In genomic region chr18:34028341-34028740, GRCh38 we compare ENCODE assay signal across 27 cellular contexts.
DNase-seq lines count a peak whose midpoint lies in the region; ATAC-seq, FAIRE-seq and TF ChIP-seq lines count a peak whose summit lies in the region.
"Had no signal": no experiment of that assay in that cellular context is flagged by ENCODE, and none has a peak within 500 bp of the region (broad histone marks: within the 10 kb centered on the region; RNA-seq: fewer than 3 reads in every experiment).

No MANE protein-coding gene starts in this region.

- H3K9me3 ChIP-seq in astrocyte (ENCODE audit: insufficient read depth, low read depth, low read length) (no peaks in the 10 kb centered on the region), right lobe of liver (no peaks in the 10 kb centered on the region)
- H3K9me3 ChIP-seq: lower lobe of right lung, prostate gland, thoracic aorta had no signal

- H3K79me2 ChIP-seq in astrocyte (ENCODE audit: insufficient read depth, low read length), result no peaks in the 10 kb centered on the region

- TF ChIP-seq POLR2A in right lobe of liver (IDR thresholded peaks at IDR 0.05), result no peak

- TF ChIP-seq CTCF in astrocyte (IDR thresholded peaks at IDR 0.05; ENCODE audit: insufficient read depth, low read depth, low read length), result no peak
- no peak for TF ChIP-seq CTCF in right lobe of liver (IDR thresholded peaks at IDR 0.05)

- no peak overlapping the region for H3K4me2 ChIP-seq in astrocyte (ENCODE audit: low read length)

- WGBS in right lobe of liver (ENCODE audit: insufficient coverage, low coverage, low lambda C conversion rate, missing lambda C conversion rate), result 52% methylated on average over 2 of the region's 2 CpGs

- no peaks in the 10 kb centered on the region for H3K27me3 ChIP-seq in astrocyte (ENCODE audit: insufficient read depth, low read length)
- no peaks in the 10 kb centered on the region for H3K27me3 ChIP-seq in right lobe of liver

- no peak overlapping the region for H3K9ac ChIP-seq in astrocyte (ENCODE audit: low read length)

- peaks cover 16% of the 10 kb centered on the region for H3K4me1 Mint-ChIP-seq in astrocyte (ENCODE audit: low read depth, unreplicated experiment)
- no peaks in the 10 kb centered on the region for H3K4me1 Mint-ChIP-seq in activated T-cell treated with anti-CD3 and anti-CD28 coated beads, Interleukin-2, amount 50 U/mL, for 24 hours (ENCODE audit: low read depth)
- H3K4me1 Mint-ChIP-seq: activated naive CD4-positive, alpha-beta T cell treated with anti-CD3 and anti-CD28 coated beads, Interleukin-2, amount 50 U/mL, for 24 hours; CD8-positive, alpha-beta memory T cell; stimulated activated naive B cell treated with anti-CD40 and anti-IgM and Interleukin-4, amounts not matched to agents 10 μg/mL and 1 μg/mL and 100 μg/mL, for 72 hours had no signal

- no peak overlapping the region for H3K27ac ChIP-seq in astrocyte (ENCODE audit: low read depth, low read length)
- no peak overlapping the region for H3K27ac ChIP-seq in right lobe of liver
- H3K27ac ChIP-seq: lower lobe of right lung, prostate gland, skin epidermis, thoracic aorta had no signal

- peaks cover 3% of the 10 kb centered on the region for H3K9me3 Mint-ChIP-seq in astrocyte (ENCODE audit: unreplicated experiment)
- H3K9me3 Mint-ChIP-seq in activated T-cell treated with anti-CD3 and anti-CD28 coated beads, Interleukin-2, amount 50 U/mL, for 24 hours, result peaks cover 6% of the 10 kb centered on the region
- H3K9me3 Mint-ChIP-seq: activated naive CD4-positive, alpha-beta T cell treated with anti-CD3 and anti-CD28 coated beads, Interleukin-2, amount 50 U/mL, for 24 hours had no signal

- no peaks in the 10 kb centered on the region for H3K36me3 Mint-ChIP-seq in astrocyte (ENCODE audit: low read depth, unreplicated experiment)
- H3K36me3 Mint-ChIP-seq in activated T-cell treated with anti-CD3 and anti-CD28 coated beads, Interleukin-2, amount 50 U/mL, for 24 hours (ENCODE audit: low read depth), result no peaks in the 10 kb centered on the region
- H3K36me3 Mint-ChIP-seq: activated naive CD4-positive, alpha-beta T cell treated with anti-CD3 and anti-CD28 coated beads, Interleukin-2, amount 50 U/mL, for 24 hours; CD8-positive, alpha-beta memory T cell; stimulated activated naive B cell treated with anti-CD40 and anti-IgM and Interleukin-4, amounts not matched to agents 10 μg/mL and 1 μg/mL and 100 μg/mL, for 72 hours had no signal

- H3K4me3 ChIP-seq in astrocyte (ENCODE audit: insufficient read depth, low read depth, low read length) (no peak overlapping the region), right lobe of liver (no peak overlapping the region)
- H3K4me3 ChIP-seq: lower lobe of right lung, prostate gland, skin epidermis, thoracic aorta had no signal

- no peak overlapping the region for H3K27ac Mint-ChIP-seq in astrocyte (ENCODE audit: unreplicated experiment)
- H3K27ac Mint-ChIP-seq in activated T-cell treated with anti-CD3 and anti-CD28 coated beads, Interleukin-2, amount 50 U/mL, for 24 hours, result no peak overlapping the region
- H3K27ac Mint-ChIP-seq: activated naive CD4-positive, alpha-beta T cell treated with anti-CD3 and anti-CD28 coated beads, Interleukin-2, amount 50 U/mL, for 24 hours; CD8-positive, alpha-beta memory T cell; stimulated activated naive B cell treated with anti-CD40 and anti-IgM and Interleukin-4, amounts not matched to agents 10 μg/mL and 1 μg/mL and 100 μg/mL, for 72 hours had no signal

- intact Hi-C loops in right lobe of liver (cut with DNase I), result no loop called here

- FAIRE-seq in astrocyte (lab: Jason Lieb, UNC), result no peak
- FAIRE-seq: A204.1 had no signal

- peak; percentile 95 to 99 (median 98) for ATAC-seq in right lobe of liver
- ATAC-seq: lower lobe of right lung; stimulated activated naive B cell treated with anti-CD40 and anti-IgM and Interleukin-4, amounts not matched to agents 10 μg/mL and 1 μg/mL and 100 μg/mL, for 72 hours had no signal

- H3K36me3 ChIP-seq in astrocyte (ENCODE audit: insufficient read depth, low read length), result no peaks in the 10 kb centered on the region
- H3K36me3 ChIP-seq in right lobe of liver, result no peaks in the 10 kb centered on the region
- H3K36me3 ChIP-seq: lower lobe of right lung, prostate gland, thoracic aorta had no signal

- H3K4me1 ChIP-seq in astrocyte (ENCODE audit: insufficient read depth, low read length) (peaks cover 5% of the 10 kb centered on the region), right lobe of liver (peaks cover 0 to 5% (median 0%) of the 10 kb centered on the region in 4 donors)
- H3K4me1 ChIP-seq: lower lobe of right lung, prostate gland had no signal

- H4K20me1 ChIP-seq in astrocyte (ENCODE audit: insufficient read depth, low read length), result no peaks in the 10 kb centered on the region

- no peak overlapping the region for H3K4me3 Mint-ChIP-seq in astrocyte (ENCODE audit: unreplicated experiment)
- H3K4me3 Mint-ChIP-seq in activated T-cell treated with anti-CD3 and anti-CD28 coated beads, Interleukin-2, amount 50 U/mL, for 24 hours, result no peak overlapping the region
- H3K4me3 Mint-ChIP-seq: activated naive CD4-positive, alpha-beta T cell treated with anti-CD3 and anti-CD28 coated beads, Interleukin-2, amount 50 U/mL, for 24 hours; CD8-positive, alpha-beta memory T cell; stimulated activated naive B cell treated with anti-CD40 and anti-IgM and Interleukin-4, amounts not matched to agents 10 μg/mL and 1 μg/mL and 100 μg/mL, for 72 hours had no signal

- peaks cover 5% of the 10 kb centered on the region for H3K27me3 Mint-ChIP-seq in astrocyte (ENCODE audit: low read depth, unreplicated experiment)
- no peaks in the 10 kb centered on the region for H3K27me3 Mint-ChIP-seq in activated T-cell treated with anti-CD3 and anti-CD28 coated beads, Interleukin-2, amount 50 U/mL, for 24 hours
- H3K27me3 Mint-ChIP-seq: activated naive CD4-positive, alpha-beta T cell treated with anti-CD3 and anti-CD28 coated beads, Interleukin-2, amount 50 U/mL, for 24 hours; CD8-positive, alpha-beta memory T cell; stimulated activated naive B cell treated with anti-CD40 and anti-IgM and Interleukin-4, amounts not matched to agents 10 μg/mL and 1 μg/mL and 100 μg/mL, for 72 hours had no signal

- DNase-seq in NCI-H345 (lab: John Stamatoyannopoulos, UW) (peak; percentile 54), NCI-H345 treated with DMSO at 0.1 percent for 48 hours (lab: John Stamatoyannopoulos, UW; ENCODE audit: unreplicated experiment) (no peak), astrocyte (ENCODE audit: low read depth) (peak; percentile 86), right lobe of liver (peak; percentile 50 to 83 (median 69)), GF-D8 (lab: John Stamatoyannopoulos, UW) (no peak), SHP77 (lab: John Stamatoyannopoulos, UW) (no peak), NCI-H1417 treated with DMSO at 0.1 percent for 48 hours (lab: John Stamatoyannopoulos, UW) (no peak)
- DNase-seq in activated T-cell treated with anti-CD3 and anti-CD28 coated beads, Interleukin-2, amount 50 U/mL, for 24 hours, result no peak
- DNase-seq: activated CD4-positive, alpha-beta T cell treated with anti-CD3 and anti-CD28 coated beads for 1 hour; activated T-cell treated with anti-CD3 and anti-CD28 coated beads, Interleukin-2, amount 50 U/mL, for 48 hours; aorta; CD8-positive, alpha-beta memory T cell; effector CD4-positive, alpha-beta T cell; erythroblast; foreskin fibroblast; IMR-90; lower lobe of right lung; NCI-H1417; NCI-H2171; NCI-H526; stimulated activated CD4-positive, alpha-beta T cell treated with anti-CD3 and anti-CD28 coated beads, Interleukin-2, amount 100 ng/mL, for 48 hours; stimulated activated naive B cell treated with anti-CD40 and anti-IgM and Interleukin-4, amounts not matched to agents 10 μg/mL and 1 μg/mL and 100 μg/mL, for 72 hours had no signal

- H2AFZ ChIP-seq in astrocyte (ENCODE audit: low read depth, low read length), result no peak overlapping the region

Comparison
In these comparisons a context has a peak if more than half of its experiments do, and no peak if none do; other contexts are left out.
1. DNase-seq: peak in NCI-H345 (single experiment), astrocyte (single experiment) and right lobe of liver (3 of 3); none in NCI-H345 treated with DMSO at 0.1 percent for 48 hours (single experiment), GF-D8 (single experiment), SHP77 (0 of 2), NCI-H1417 treated with DMSO at 0.1 percent for 48 hours (single experiment) and activated T-cell treated with anti-CD3 and anti-CD28 coated beads, Interleukin-2, amount 50 U/mL, for 24 hours (single experiment).